In the genomic region with DNA sequence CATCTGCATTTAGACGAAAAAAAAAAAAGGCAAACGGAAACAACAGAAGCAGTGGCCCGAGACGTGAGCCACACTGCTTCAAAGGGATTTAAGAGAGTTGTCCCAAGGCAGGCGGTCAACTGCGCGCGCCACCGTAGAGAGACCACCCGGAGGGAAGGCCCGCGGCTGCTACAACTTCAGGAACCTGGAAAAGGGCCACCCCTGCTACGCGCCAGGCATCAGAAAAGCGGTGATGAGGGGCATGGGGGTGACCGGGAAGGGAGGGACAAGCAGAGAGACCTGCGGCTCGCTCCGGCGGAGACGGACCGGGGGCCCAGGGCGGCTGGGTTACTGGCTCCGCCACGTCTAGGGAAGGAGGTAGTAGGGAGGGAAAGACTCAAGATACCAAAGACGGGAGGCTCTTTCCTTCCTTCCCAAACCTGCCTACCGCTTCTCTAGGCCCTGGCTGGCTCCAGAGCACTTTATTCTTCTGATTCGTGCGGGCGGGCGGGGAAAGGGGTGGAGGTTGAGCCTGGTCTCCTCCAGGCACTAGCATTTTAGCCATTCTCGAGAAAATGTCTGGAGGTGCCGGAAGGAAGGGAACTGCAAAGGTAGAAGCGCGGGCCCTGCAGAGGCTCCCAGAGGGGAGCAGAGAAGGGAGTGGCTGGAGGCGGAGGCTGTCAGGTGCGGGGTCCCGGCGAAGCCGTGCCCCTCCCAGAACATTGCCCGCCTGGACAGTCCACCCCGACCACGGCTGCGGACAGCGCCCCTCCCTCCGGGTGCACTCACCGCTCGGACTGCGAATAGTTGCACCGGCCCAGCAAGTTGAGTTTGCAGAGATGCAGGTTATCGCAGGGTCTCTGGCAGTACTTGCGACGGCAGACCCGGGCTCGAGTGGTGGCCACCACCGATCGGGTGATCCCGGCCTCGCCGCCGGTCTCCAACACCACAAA, we compare ENCODE assay signal across 8 cellular contexts. TPM values are rescaled to one million over a fixed set of nuclear protein-coding genes. Genes with fewer than 3 reads are reported as not detected.
DNase-seq lines count a peak whose midpoint lies in the region; ATAC-seq and TF ChIP-seq lines count a peak whose summit lies in the region.

No MANE protein-coding gene starts in this region.

- H3K27ac Mint-ChIP-seq in neural progenitor cell, result no peak overlapping the region

- H4K20me1 ChIP-seq in neural progenitor cell (ENCODE audit: low read depth), result no peaks in the 10 kb centered on the region

- H3K4me3 ChIP-seq in WERI-Rb-1 (ENCODE audit: low read depth, low read length), result peak overlapping the region; percentile 80
- H3K4me3 ChIP-seq in fibroblast of pulmonary artery (replicated peaks; ENCODE audit: low read depth, low read length), result peak overlapping the region; percentile 86
- H3K4me3 ChIP-seq in neural progenitor cell, result peak overlapping the region; percentile 75

- ATAC-seq in GM21381 (IDR thresholded peaks at IDR 0.05; ENCODE audit: unreplicated experiment), result peak; percentile 9

- TF ChIP-seq CTCF in WERI-Rb-1 (IDR thresholded peaks at IDR 0.05; ENCODE audit: low read depth, low read length) (peak; percentile 17; the same call in 1 of the 2 replicates), fibroblast of pulmonary artery (IDR thresholded peaks at IDR 0.05; ENCODE audit: low read length, missing control alignments) (no peak), neural progenitor cell (IDR thresholded peaks at IDR 0.05) (no peak)

- H3K9me3 ChIP-seq in WERI-Rb-1 (ENCODE audit: severe bottlenecking) (no peaks in the 10 kb centered on the region), neural progenitor cell (ENCODE audit: low read depth) (no peaks in the 10 kb centered on the region)

- H3K4me1 Mint-ChIP-seq in neural progenitor cell, result peaks cover 12% of the 10 kb centered on the region

- H3K27ac ChIP-seq in WERI-Rb-1, result peak overlapping the region; percentile 74
- H3K27ac ChIP-seq in neural progenitor cell, result no peak overlapping the region

- peaks cover 25% of the 10 kb centered on the region for H3F3A ChIP-seq in neural progenitor cell (ENCODE audit: low read depth)

- H3K27me3 ChIP-seq in WERI-Rb-1 (ENCODE audit: insufficient read depth, low read depth, severe bottlenecking), result no peaks in the 10 kb centered on the region
- H3K27me3 ChIP-seq in neural progenitor cell, result peaks cover 52% of the 10 kb centered on the region

- H3K4me3 Mint-ChIP-seq in neural progenitor cell, result peak overlapping the region; percentile 92

- DNase-seq in DMS79 treated with DMSO at 0.1 percent for 48 hours (lab: John Stamatoyannopoulos, UW), result peak; percentile 62
- peak; percentile 55 for DNase-seq in HuH-7 (ENCODE audit: low spot score)
- no peak for DNase-seq in WERI-Rb-1
- peak; percentile 17 for DNase-seq in fibroblast of pulmonary artery (ENCODE audit: low read depth)
- peak; percentile 66 for DNase-seq in neural progenitor cell (ENCODE audit: low spot score)
- DNase-seq in H4 (ENCODE audit: low spot score), result no peak
- DNase-seq in dedifferentiated amniotic fluid mesenchymal stem cell (ENCODE audit: extremely low spot score), result no peak

- H3K9ac ChIP-seq in neural progenitor cell, result no peak overlapping the region

- H3K27me3 Mint-ChIP-seq in neural progenitor cell (ENCODE audit: insufficient read depth, low read depth), result peaks cover 37% of the 10 kb centered on the region

- H3K4me2 ChIP-seq in neural progenitor cell, result peak overlapping the region; percentile 81

- H3K36me3 ChIP-seq in WERI-Rb-1, result peaks cover 8% of the 10 kb centered on the region; the same call in 1 of the 2 replicates
- H3K36me3 ChIP-seq in neural progenitor cell, result no peaks in the 10 kb centered on the region

- peaks cover 5% of the 10 kb centered on the region for H3K4me1 ChIP-seq in neural progenitor cell

- H3K79me2 ChIP-seq in neural progenitor cell (ENCODE audit: low read depth), result peaks cover 3% of the 10 kb centered on the region

- peaks cover 3% of the 10 kb centered on the region for H3K9me3 Mint-ChIP-seq in neural progenitor cell

- H3K36me3 Mint-ChIP-seq in neural progenitor cell, result peaks cover 2% of the 10 kb centered on the region

- peak overlapping the region; percentile 94 for H2AFZ ChIP-seq in neural progenitor cell (replicated peaks)

RNA-seq across cellular contexts. Expression of a gene that starts 1.0 kb away (rescaled TPM):
- 9.7 and 11.0 TPM in 2 replicates for total RNA-seq in neural progenitor cell (ENCODE audit: low replicate concordance)
- 26.2 and 28.8 TPM in 2 replicates for total RNA-seq in H4 (2014; rRNA removed; shearing (Covaris generic))

Comparison
In these comparisons a context has a peak if more than half of its experiments do, and no peak if none do; other contexts are left out.
1. DNase-seq: peak in DMS79 treated with DMSO at 0.1 percent for 48 hours (single experiment), HuH-7 (single experiment), fibroblast of pulmonary artery (single experiment) and neural progenitor cell (single experiment); none in WERI-Rb-1 (single experiment), H4 (single experiment) and dedifferentiated amniotic fluid mesenchymal stem cell (single experiment).
2. Peak in every context shown above with its lines, with median percentiles within 50 percentile points of each other: H3K4me3 ChIP-seq.